ENCODE assay signal across 12 cellular contexts in genomic region chr22:41308054-41308453, GRCh38. TPM values are rescaled to one million over a fixed set of nuclear protein-coding genes. Genes with fewer than 3 reads are reported as not detected.
DNase-seq lines count a peak whose midpoint lies in the region; ATAC-seq and TF ChIP-seq lines count a peak whose summit lies in the region.
"Had no signal": no experiment of that assay in that cellular context is flagged by ENCODE, and none has a peak within 500 bp of the region (broad histone marks: within the 10 kb centered on the region; RNA-seq: fewer than 3 reads in every experiment).

No MANE protein-coding gene starts in this region.

- H4K20me1 ChIP-seq in H9 (ENCODE audit: control insufficient read depth, insufficient read depth, insufficient read length): no peaks in the 10 kb centered on the region
- peaks cover 19% of the 10 kb centered on the region for H4K20me1 ChIP-seq in hepatocyte (ENCODE audit: insufficient read depth, poor library complexity, severe bottlenecking)

- H3K9me3 ChIP-seq in H9 (ENCODE audit: control insufficient read depth, low read depth, low read length) (no peaks in the 10 kb centered on the region), adrenal gland (replicated peaks in 1 of 3) (no peaks in the 10 kb centered on the region), hepatocyte (ENCODE audit: low read depth) (no peaks in the 10 kb centered on the region), skeletal muscle tissue (ENCODE audit: control insufficient read depth in 3 of 3, low read length in 3 of 3) (no peaks in the 10 kb centered on the region)

- no peak overlapping the region for H4K5ac ChIP-seq in H9 (ENCODE audit: insufficient read length, low read depth, low read length)

- H3K4me2 ChIP-seq in H9 (ENCODE audit: insufficient read depth, insufficient read length, low read length) (no peak overlapping the region), hepatocyte (no peak overlapping the region)

- H3K27me3 ChIP-seq in H9 (ENCODE audit: insufficient read depth, low read length): no peaks in the 10 kb centered on the region
- no peaks in the 10 kb centered on the region for H3K27me3 ChIP-seq in adrenal gland
- no peaks in the 10 kb centered on the region for H3K27me3 ChIP-seq in hepatocyte
- H3K27me3 ChIP-seq in skeletal muscle tissue (ENCODE audit: control insufficient read depth in 3 of 3, insufficient read depth in 3 of 3, low read length in 3 of 3): no peaks in the 10 kb centered on the region
- H3K27me3 ChIP-seq: foreskin keratinocyte had no signal

- H3T11ph ChIP-seq in H9 (ENCODE audit: low read length): no peak overlapping the region

- H2BK5ac ChIP-seq in H9 (ENCODE audit: insufficient read length, low read length): no peak overlapping the region

- H3K56ac ChIP-seq in H9 (ENCODE audit: insufficient read length, low read depth, low read length): no peak overlapping the region

- no peak overlapping the region for H3K23ac ChIP-seq in H9 (ENCODE audit: insufficient read length, low read depth, low read length)

- no peak overlapping the region for H2BK12ac ChIP-seq in H9 (ENCODE audit: insufficient read length, low read depth, low read length)

- no peak overlapping the region for H2BK15ac ChIP-seq in H9 (ENCODE audit: low read depth, low read length)

- no peak overlapping the region for H3K4me3 Mint-ChIP-seq in H9
- H3K4me3 Mint-ChIP-seq in activated CD8-positive, alpha-beta memory T cell treated with anti-CD3 and anti-CD28 coated beads, Interleukin-2, amount 10 ng/mL, durations not matched to agents 7 days and 5 days: no peak overlapping the region
- no peak overlapping the region for H3K4me3 Mint-ChIP-seq in T-helper 2 cell treated with Interferon-gamma antibody and Interleukin-4, amounts not matched to agents 5 μg/mL and 100 μg/mL, for 36 hours
- H3K4me3 Mint-ChIP-seq: activated naive CD4-positive, alpha-beta T cell treated with anti-CD3 and anti-CD28 coated beads, Interleukin-2, amount 50 U/mL, for 24 hours had no signal

- H3K4me3 ChIP-seq in adrenal gland (no peak overlapping the region), hepatocyte (no peak overlapping the region), skeletal muscle tissue (ENCODE audit: low read length in 3 of 3) (no peak overlapping the region)

- H3K36me3 Mint-ChIP-seq in H9 (ENCODE audit: insufficient read depth in 1 of 3, low read depth in 3 of 3): peaks cover 4 to 41% (median 35%) of the 10 kb centered on the region in 3 experiments; a peak in 6 of 7 replicates
- peaks cover 13% of the 10 kb centered on the region for H3K36me3 Mint-ChIP-seq in activated CD8-positive, alpha-beta memory T cell treated with anti-CD3 and anti-CD28 coated beads, Interleukin-2, amount 10 ng/mL, durations not matched to agents 7 days and 5 days
- H3K36me3 Mint-ChIP-seq in T-helper 2 cell treated with Interferon-gamma antibody and Interleukin-4, amounts not matched to agents 5 μg/mL and 100 μg/mL, for 36 hours (ENCODE audit: low read depth): peaks cover 11% of the 10 kb centered on the region
- H3K36me3 Mint-ChIP-seq: naive B cell had no signal

- H3K4me1 Mint-ChIP-seq in H9: peaks cover 26 to 32% of the 10 kb centered on the region in 2 experiments
- H3K4me1 Mint-ChIP-seq in activated CD8-positive, alpha-beta memory T cell treated with anti-CD3 and anti-CD28 coated beads, Interleukin-2, amount 10 ng/mL, durations not matched to agents 7 days and 5 days: peaks cover 34% of the 10 kb centered on the region
- H3K4me1 Mint-ChIP-seq in T-helper 2 cell treated with Interferon-gamma antibody and Interleukin-4, amounts not matched to agents 5 μg/mL and 100 μg/mL, for 36 hours (ENCODE audit: low read depth): peaks cover 25% of the 10 kb centered on the region

- TF ChIP-seq CTCF in H9 (conservative IDR thresholded peaks at IDR 0.05) (no peak), adrenal gland (IDR thresholded peaks at IDR 0.05) (no peak), hepatocyte (IDR thresholded peaks at IDR 0.05; ENCODE audit: poor library complexity) (no peak)

- H3K23me2 ChIP-seq in H9 (ENCODE audit: insufficient read length, low read depth, low read length, poor library complexity, severe bottlenecking): no peaks in the 10 kb centered on the region

- CTCF ChIA-PET in activated CD8-positive, alpha-beta memory T cell treated with anti-CD3 and anti-CD28 coated beads, Interleukin-2, amount 10 ng/mL, durations not matched to agents 7 days and 5 days (lab: Charles Lee): no interaction called here

- no peak overlapping the region for H4K8ac ChIP-seq in H9 (replicated peaks; ENCODE audit: insufficient read length, low read depth, low read length)

- H2BK20ac ChIP-seq in H9 (ENCODE audit: low read depth, low read length, poor library complexity, severe bottlenecking): no peak overlapping the region

- no peak overlapping the region for H2AK5ac ChIP-seq in H9 (ENCODE audit: insufficient read length, low read length)

- H3K27ac Mint-ChIP-seq in H9: peak overlapping the region; percentile 79 to 93 (median 84); a peak in 4 of 7 replicates
- no peak overlapping the region for H3K27ac Mint-ChIP-seq in activated CD8-positive, alpha-beta memory T cell treated with anti-CD3 and anti-CD28 coated beads, Interleukin-2, amount 10 ng/mL, durations not matched to agents 7 days and 5 days
- no peak overlapping the region for H3K27ac Mint-ChIP-seq in T-helper 2 cell treated with Interferon-gamma antibody and Interleukin-4, amounts not matched to agents 5 μg/mL and 100 μg/mL, for 36 hours
- H3K27ac Mint-ChIP-seq: activated naive CD4-positive, alpha-beta T cell treated with anti-CD3 and anti-CD28 coated beads, Interleukin-2, amount 50 U/mL, for 24 hours had no signal

- intact Hi-C loops in adrenal gland (cut with DNase I): no loop called here

- no CpG with 5 or more reads among the region's 3 CpGs for WGBS in H9 (ENCODE audit: extremely low coverage, insufficient read length, low lambda C conversion rate)
- 46 to 63% (median 58%) methylated on average over 3 of the region's 3 CpGs for WGBS in adrenal gland, 4 donors
- WGBS in hepatocyte (ENCODE audit: low lambda C conversion rate, missing lambda C conversion rate): 80% methylated on average over 3 of the region's 3 CpGs

- no peak for DNase-seq in H9
- peak in 1 of 7 donors; percentile 46 for DNase-seq in adrenal gland
- DNase-seq in hepatocyte (ENCODE audit: low spot score): no peak
- no peak for DNase-seq in activated CD8-positive, alpha-beta memory T cell treated with anti-CD3 and anti-CD28 coated beads, Interleukin-2, amount 10 ng/mL, durations not matched to agents 7 days and 5 days
- no peak for DNase-seq in DMS53 (lab: John Stamatoyannopoulos, UW)
- DNase-seq in T-helper 2 cell treated with Interferon-gamma antibody and Interleukin-4, amounts not matched to agents 5 μg/mL and 100 μg/mL, for 36 hours (ENCODE audit: low spot score): no peak
- DNase-seq: foreskin keratinocyte, naive B cell, NCI-H526 had no signal

- ATAC-seq in activated CD8-positive, alpha-beta memory T cell treated with anti-CD3 and anti-CD28 coated beads, Interleukin-2, amount 10 ng/mL, durations not matched to agents 7 days and 5 days: no peak
- no peak for ATAC-seq in GM18870 (IDR thresholded peaks at IDR 0.05; ENCODE audit: unreplicated experiment)
- ATAC-seq: foreskin keratinocyte had no signal

- H3K4me1 ChIP-seq in H9 (ENCODE audit: insufficient read depth, low read length) (peaks cover 4% of the 10 kb centered on the region; the same call in 1 of the 2 replicates), adrenal gland (replicated peaks in 1 of 2) (peaks cover 32 to 46% of the 10 kb centered on the region in 2 donors), hepatocyte (ENCODE audit: insufficient read depth) (peaks cover 11% of the 10 kb centered on the region), skeletal muscle tissue (ENCODE audit: control insufficient read depth in 3 of 3, insufficient read depth in 3 of 3, low read length in 3 of 3) (peaks cover 21 to 29% (median 24%) of the 10 kb centered on the region in 3 donors)

- no peak overlapping the region for H2BK120ac ChIP-seq in H9 (ENCODE audit: low read depth, low read length, poor library complexity, severe bottlenecking)

- H3K27ac ChIP-seq in H9 (ENCODE audit: insufficient read length, low read depth, low read length) (no peak overlapping the region), adrenal gland (peak overlapping the region in 4 of 5 donors; percentile 36 to 72 (median 48)), hepatocyte (peak overlapping the region; percentile 34), skeletal muscle tissue (ENCODE audit: low read depth, low read length) (peak overlapping the region; percentile 75)
- H3K27ac ChIP-seq: foreskin keratinocyte had no signal

- no peaks in the 10 kb centered on the region for H3K27me3 Mint-ChIP-seq in H9 (ENCODE audit: low read depth)
- no peaks in the 10 kb centered on the region for H3K27me3 Mint-ChIP-seq in activated CD8-positive, alpha-beta memory T cell treated with anti-CD3 and anti-CD28 coated beads, Interleukin-2, amount 10 ng/mL, durations not matched to agents 7 days and 5 days
- H3K27me3 Mint-ChIP-seq in T-helper 2 cell treated with Interferon-gamma antibody and Interleukin-4, amounts not matched to agents 5 μg/mL and 100 μg/mL, for 36 hours (ENCODE audit: low read depth): no peaks in the 10 kb centered on the region
- H3K27me3 Mint-ChIP-seq: activated naive CD4-positive, alpha-beta T cell treated with anti-CD3 and anti-CD28 coated beads, Interleukin-2, amount 50 U/mL, for 24 hours; naive B cell had no signal

- H3K79me1 ChIP-seq in H9 (ENCODE audit: insufficient read depth, low read depth, low read length, poor library complexity, severe bottlenecking): peaks cover 4% of the 10 kb centered on the region

- no peak overlapping the region for H2AFZ ChIP-seq in H9 (ENCODE audit: low read length)
- H2AFZ ChIP-seq in hepatocyte: no peak overlapping the region

- no peak for TF ChIP-seq POLR2A in adrenal gland (IDR thresholded peaks at IDR 0.05)

- H4K91ac ChIP-seq in H9 (ENCODE audit: insufficient read length, low read depth, low read length): no peak overlapping the region

- H3K79me2 ChIP-seq in H9 (ENCODE audit: insufficient read depth, low read length) (peaks cover 22% of the 10 kb centered on the region; the same call in 1 of the 2 replicates), hepatocyte (peaks cover 98% of the 10 kb centered on the region)

- H3K36me3 ChIP-seq in adrenal gland (replicated peaks in 1 of 2) (no peaks in the 10 kb centered on the region), hepatocyte (replicated peaks; ENCODE audit: insufficient read depth, low read depth) (no peaks in the 10 kb centered on the region), skeletal muscle tissue (ENCODE audit: control insufficient read depth in 3 of 3, insufficient read depth in 3 of 3, low read length in 3 of 3) (peaks cover 0 to 8% (median 0%) of the 10 kb centered on the region in 3 donors)

- H3K9ac ChIP-seq in H9 (ENCODE audit: extremely low read depth, insufficient read length, low read length): peak overlapping the region; percentile 6
- H3K9ac ChIP-seq in skeletal muscle tissue (ENCODE audit: low read depth in 1 of 3, low read length in 3 of 3): peak overlapping the region in 2 of 3 donors; percentile 16 to 75

- H3K4ac ChIP-seq in H9 (ENCODE audit: low read depth, low read length): no peak overlapping the region

- H3K18ac ChIP-seq in H9 (ENCODE audit: insufficient read length, low read depth, low read length): no peak overlapping the region

- no peaks in the 10 kb centered on the region for H3K9me2 ChIP-seq in hepatocyte (replicated peaks; ENCODE audit: insufficient read depth)

- H3K14ac ChIP-seq in H9 (ENCODE audit: insufficient read depth, low read length): no peak overlapping the region

- no peaks in the 10 kb centered on the region; a peak in 1 of 5 replicates for H3K9me3 Mint-ChIP-seq in H9
- H3K9me3 Mint-ChIP-seq in activated CD8-positive, alpha-beta memory T cell treated with anti-CD3 and anti-CD28 coated beads, Interleukin-2, amount 10 ng/mL, durations not matched to agents 7 days and 5 days (ENCODE audit: low read depth): no peaks in the 10 kb centered on the region
- no peaks in the 10 kb centered on the region for H3K9me3 Mint-ChIP-seq in T-helper 2 cell treated with Interferon-gamma antibody and Interleukin-4, amounts not matched to agents 5 μg/mL and 100 μg/mL, for 36 hours
- H3K9me3 Mint-ChIP-seq: activated naive CD4-positive, alpha-beta T cell treated with anti-CD3 and anti-CD28 coated beads, Interleukin-2, amount 50 U/mL, for 24 hours; naive B cell had no signal

RNA-seq across cellular contexts. Expression of gene ZC3H7B, which starts 6.7 kb away (rescaled TPM):
- total RNA-seq in H9 (2021): 67.0 and 69.3 TPM in 2 replicates
- 100 to 1,000 TPM in 2 of 8 donors, 10 to 100 TPM in 6; 61.6 to 133 (median 83.3) TPM for total RNA-seq in adrenal gland
- polyA plus RNA-seq in adrenal gland: 10 to 100 TPM; 31.2 to 71.5 (median 33.1) TPM
- total RNA-seq in hepatocyte: 27.1 and 30.5 TPM in 2 replicates
- polyA plus RNA-seq in hepatocyte: 6.4 and 6.9 TPM in 2 replicates
- total RNA-seq in skeletal muscle tissue: 20.4 TPM
- total RNA-seq in activated CD8-positive, alpha-beta memory T cell treated with anti-CD3 and anti-CD28 coated beads, Interleukin-2, amount 10 ng/mL, durations not matched to agents 7 days and 5 days: 10 to 100 TPM; 56.3 to 62.4 TPM

RNA-seq across cellular contexts. Expression of gene RANGAP1, which starts 22.1 kb away (rescaled TPM):
- 130 and 139 TPM in 2 replicates for total RNA-seq in H9 (2021)
- 100 to 1,000 TPM in 1 of 8 donors, 10 to 100 TPM in 7; 63.6 to 134 (median 77.4) TPM for total RNA-seq in adrenal gland
- 10 to 100 TPM; 57.4 to 91.9 (median 78.8) TPM for polyA plus RNA-seq in adrenal gland
- 34.2 and 35.2 TPM in 2 replicates for total RNA-seq in hepatocyte
- polyA plus RNA-seq in hepatocyte: 34.6 and 38.1 TPM in 2 replicates
- total RNA-seq in skeletal muscle tissue: 10.4 TPM
- total RNA-seq in activated CD8-positive, alpha-beta memory T cell treated with anti-CD3 and anti-CD28 coated beads, Interleukin-2, amount 10 ng/mL, durations not matched to agents 7 days and 5 days: 100 to 1,000 TPM; 145 to 155 TPM

Comparison
In these comparisons a context has a peak if more than half of its experiments do, and no peak if none do; other contexts are left out.
1. H3K27ac Mint-ChIP-seq: peak in H9 (3 of 3); none in activated CD8-positive, alpha-beta memory T cell treated with anti-CD3 and anti-CD28 coated beads, Interleukin-2, amount 10 ng/mL, durations not matched to agents 7 days and 5 days (single experiment) and T-helper 2 cell treated with Interferon-gamma antibody and Interleukin-4, amounts not matched to agents 5 μg/mL and 100 μg/mL, for 36 hours (single experiment).